ENCODE assay signal across 1 cellular context in the genomic region with DNA sequence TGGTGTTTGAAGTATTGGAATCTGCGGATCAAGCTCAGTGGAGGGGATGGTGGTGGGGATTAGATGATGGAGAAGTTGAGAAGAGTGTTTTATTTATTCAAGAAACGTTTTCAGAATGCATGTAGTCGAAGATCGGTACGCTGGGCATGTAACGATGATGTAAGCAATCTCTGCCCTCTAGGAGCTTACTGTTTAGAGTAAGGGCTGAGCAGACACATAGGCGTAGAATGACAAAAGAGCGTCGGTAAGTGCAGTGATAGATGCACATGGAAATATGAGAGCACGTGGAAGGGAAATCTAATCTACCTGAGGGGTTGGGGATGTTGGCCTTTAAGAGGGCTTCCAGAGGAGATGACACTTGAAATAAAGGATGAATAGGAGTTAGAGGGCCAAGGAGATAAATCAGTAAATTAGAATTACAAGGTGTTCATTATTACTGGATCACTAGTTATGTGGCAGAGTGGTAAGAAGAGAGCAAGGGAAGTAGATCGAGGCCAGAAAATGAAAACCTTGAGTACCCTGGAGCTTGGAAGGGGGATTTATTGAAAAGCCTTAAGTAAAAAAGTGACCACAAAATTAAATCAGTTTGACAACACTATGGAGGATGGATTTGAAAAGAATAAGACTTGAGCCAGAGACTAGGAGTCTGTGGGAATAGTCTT.
TF ChIP-seq lines count a peak whose summit lies in the region.

No MANE protein-coding gene starts in this region.

TF ChIP-seq in K562, 482 proteins besides CTCF, POLR2A, EP300 and RAD21 (continued from another document):
- TF ChIP-seq, protein P1, sequence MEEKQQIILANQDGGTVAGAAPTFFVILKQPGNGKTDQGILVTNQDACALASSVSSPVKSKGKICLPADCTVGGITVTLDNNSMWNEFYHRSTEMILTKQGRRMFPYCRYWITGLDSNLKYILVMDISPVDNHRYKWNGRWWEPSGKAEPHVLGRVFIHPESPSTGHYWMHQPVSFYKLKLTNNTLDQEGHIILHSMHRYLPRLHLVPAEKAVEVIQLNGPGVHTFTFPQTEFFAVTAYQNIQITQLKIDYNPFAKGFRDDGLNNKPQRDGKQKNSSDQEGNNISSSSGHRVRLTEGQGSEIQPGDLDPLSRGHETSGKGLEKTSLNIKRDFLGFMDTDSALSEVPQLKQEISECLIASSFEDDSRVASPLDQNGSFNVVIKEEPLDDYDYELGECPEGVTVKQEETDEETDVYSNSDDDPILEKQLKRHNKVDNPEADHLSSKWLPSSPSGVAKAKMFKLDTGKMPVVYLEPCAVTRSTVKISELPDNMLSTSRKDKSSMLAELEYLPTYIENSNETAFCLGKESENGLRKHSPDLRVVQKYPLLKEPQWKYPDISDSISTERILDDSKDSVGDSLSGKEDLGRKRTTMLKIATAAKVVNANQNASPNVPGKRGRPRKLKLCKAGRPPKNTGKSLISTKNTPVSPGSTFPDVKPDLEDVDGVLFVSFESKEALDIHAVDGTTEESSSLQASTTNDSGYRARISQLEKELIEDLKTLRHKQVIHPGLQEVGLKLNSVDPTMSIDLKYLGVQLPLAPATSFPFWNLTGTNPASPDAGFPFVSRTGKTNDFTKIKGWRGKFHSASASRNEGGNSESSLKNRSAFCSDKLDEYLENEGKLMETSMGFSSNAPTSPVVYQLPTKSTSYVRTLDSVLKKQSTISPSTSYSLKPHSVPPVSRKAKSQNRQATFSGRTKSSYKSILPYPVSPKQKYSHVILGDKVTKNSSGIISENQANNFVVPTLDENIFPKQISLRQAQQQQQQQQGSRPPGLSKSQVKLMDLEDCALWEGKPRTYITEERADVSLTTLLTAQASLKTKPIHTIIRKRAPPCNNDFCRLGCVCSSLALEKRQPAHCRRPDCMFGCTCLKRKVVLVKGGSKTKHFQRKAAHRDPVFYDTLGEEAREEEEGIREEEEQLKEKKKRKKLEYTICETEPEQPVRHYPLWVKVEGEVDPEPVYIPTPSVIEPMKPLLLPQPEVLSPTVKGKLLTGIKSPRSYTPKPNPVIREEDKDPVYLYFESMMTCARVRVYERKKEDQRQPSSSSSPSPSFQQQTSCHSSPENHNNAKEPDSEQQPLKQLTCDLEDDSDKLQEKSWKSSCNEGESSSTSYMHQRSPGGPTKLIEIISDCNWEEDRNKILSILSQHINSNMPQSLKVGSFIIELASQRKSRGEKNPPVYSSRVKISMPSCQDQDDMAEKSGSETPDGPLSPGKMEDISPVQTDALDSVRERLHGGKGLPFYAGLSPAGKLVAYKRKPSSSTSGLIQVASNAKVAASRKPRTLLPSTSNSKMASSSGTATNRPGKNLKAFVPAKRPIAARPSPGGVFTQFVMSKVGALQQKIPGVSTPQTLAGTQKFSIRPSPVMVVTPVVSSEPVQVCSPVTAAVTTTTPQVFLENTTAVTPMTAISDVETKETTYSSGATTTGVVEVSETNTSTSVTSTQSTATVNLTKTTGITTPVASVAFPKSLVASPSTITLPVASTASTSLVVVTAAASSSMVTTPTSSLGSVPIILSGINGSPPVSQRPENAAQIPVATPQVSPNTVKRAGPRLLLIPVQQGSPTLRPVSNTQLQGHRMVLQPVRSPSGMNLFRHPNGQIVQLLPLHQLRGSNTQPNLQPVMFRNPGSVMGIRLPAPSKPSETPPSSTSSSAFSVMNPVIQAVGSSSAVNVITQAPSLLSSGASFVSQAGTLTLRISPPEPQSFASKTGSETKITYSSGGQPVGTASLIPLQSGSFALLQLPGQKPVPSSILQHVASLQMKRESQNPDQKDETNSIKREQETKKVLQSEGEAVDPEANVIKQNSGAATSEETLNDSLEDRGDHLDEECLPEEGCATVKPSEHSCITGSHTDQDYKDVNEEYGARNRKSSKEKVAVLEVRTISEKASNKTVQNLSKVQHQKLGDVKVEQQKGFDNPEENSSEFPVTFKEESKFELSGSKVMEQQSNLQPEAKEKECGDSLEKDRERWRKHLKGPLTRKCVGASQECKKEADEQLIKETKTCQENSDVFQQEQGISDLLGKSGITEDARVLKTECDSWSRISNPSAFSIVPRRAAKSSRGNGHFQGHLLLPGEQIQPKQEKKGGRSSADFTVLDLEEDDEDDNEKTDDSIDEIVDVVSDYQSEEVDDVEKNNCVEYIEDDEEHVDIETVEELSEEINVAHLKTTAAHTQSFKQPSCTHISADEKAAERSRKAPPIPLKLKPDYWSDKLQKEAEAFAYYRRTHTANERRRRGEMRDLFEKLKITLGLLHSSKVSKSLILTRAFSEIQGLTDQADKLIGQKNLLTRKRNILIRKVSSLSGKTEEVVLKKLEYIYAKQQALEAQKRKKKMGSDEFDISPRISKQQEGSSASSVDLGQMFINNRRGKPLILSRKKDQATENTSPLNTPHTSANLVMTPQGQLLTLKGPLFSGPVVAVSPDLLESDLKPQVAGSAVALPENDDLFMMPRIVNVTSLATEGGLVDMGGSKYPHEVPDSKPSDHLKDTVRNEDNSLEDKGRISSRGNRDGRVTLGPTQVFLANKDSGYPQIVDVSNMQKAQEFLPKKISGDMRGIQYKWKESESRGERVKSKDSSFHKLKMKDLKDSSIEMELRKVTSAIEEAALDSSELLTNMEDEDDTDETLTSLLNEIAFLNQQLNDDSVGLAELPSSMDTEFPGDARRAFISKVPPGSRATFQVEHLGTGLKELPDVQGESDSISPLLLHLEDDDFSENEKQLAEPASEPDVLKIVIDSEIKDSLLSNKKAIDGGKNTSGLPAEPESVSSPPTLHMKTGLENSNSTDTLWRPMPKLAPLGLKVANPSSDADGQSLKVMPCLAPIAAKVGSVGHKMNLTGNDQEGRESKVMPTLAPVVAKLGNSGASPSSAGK (IDR thresholded peaks at IDR 0.05): peak; percentile 63
